Comparison of ENCODE assay signal across 8 cellular contexts in genomic region chr7:78019457-78020130, GRCh38.
DNase-seq lines count a peak whose midpoint lies in the region; ATAC-seq and TF ChIP-seq lines count a peak whose summit lies in the region.

No MANE protein-coding gene starts in this region.

- H3K4me1 Mint-ChIP-seq in CD14-positive monocyte, result peaks cover 18% of the 10 kb centered on the region

- ATAC-seq in GM19372 (IDR thresholded peaks at IDR 0.05; ENCODE audit: low read depth, unreplicated experiment) (peak; percentile 70), HG03457 (IDR thresholded peaks at IDR 0.05; ENCODE audit: unreplicated experiment) (peak; percentile 86), lower lobe of right lung (peak; percentile 98)

- H3K9me3 ChIP-seq in duodenal mucosa (ENCODE audit: control insufficient read depth in 1 of 2, low read length in 2 of 2) (no peaks in the 10 kb centered on the region), lower lobe of right lung (no peaks in the 10 kb centered on the region)

- H3K4me3 ChIP-seq in duodenal mucosa (ENCODE audit: low read depth in 1 of 2, low read length in 2 of 2) (peak overlapping the region; percentile 46 to 70), lower lobe of right lung (peak overlapping the region; percentile 63)

- peak overlapping the region in 4 of 7 donors; percentile 19 to 86 (median 60) for H3K27ac Mint-ChIP-seq in CD14-positive monocyte

- peaks cover 21 to 22% (median 21%) of the 10 kb centered on the region in 3 donors for H3K27me3 Mint-ChIP-seq in CD14-positive monocyte (ENCODE audit: low read depth in 3 of 3)

- H3K27me3 ChIP-seq in duodenal mucosa (ENCODE audit: control insufficient read depth in 1 of 2, insufficient read depth in 2 of 2, low read length in 2 of 2), result no peaks in the 10 kb centered on the region
- no peaks in the 10 kb centered on the region for H3K27me3 ChIP-seq in lower lobe of right lung (ENCODE audit: low read depth)

- TF ChIP-seq CTCF in CD14-positive monocyte (IDR thresholded peaks at IDR 0.05) (no peak), lower lobe of right lung (IDR thresholded peaks at IDR 0.05) (peak; percentile 13)

- no peaks in the 10 kb centered on the region for H3K36me3 ChIP-seq in duodenal mucosa (ENCODE audit: control insufficient read depth in 1 of 2, insufficient read depth in 2 of 2, low read length in 2 of 2)
- no peaks in the 10 kb centered on the region for H3K36me3 ChIP-seq in lower lobe of right lung

- H3K9me3 Mint-ChIP-seq in CD14-positive monocyte, result peaks cover 0 to 6% (median 3%) of the 10 kb centered on the region in 7 donors

- H3K36me3 Mint-ChIP-seq in CD14-positive monocyte, result peaks cover 0 to 5% of the 10 kb centered on the region in 2 donors

- H3K9ac ChIP-seq in duodenal mucosa (ENCODE audit: low read depth in 1 of 2, low read length in 2 of 2), result peak overlapping the region in 1 of 2 donors; percentile 4

- intact Hi-C loops in CD14-positive monocyte (cut with micrococcal nuclease) (loop anchor here in 1 of 2 donors (10.0 kb wide), 1 partner anchor 2005 kb away; no protein-coding TSS in a partner anchor), lower lobe of right lung (cut with DNase I) (no loop called here)

- peak; percentile 49 for DNase-seq in CD14-positive monocyte (ENCODE audit: low spot score)
- peak; percentile 86 to 89 for DNase-seq in NCI-H524 (lab: John Stamatoyannopoulos, UW)
- peak; percentile 76 to 82 for DNase-seq in activated CD4-positive, alpha-beta T cell treated with anti-CD3 and anti-CD28 coated beads, Interleukin-2, amount 50 U/mL, for 48 hours
- peak; percentile 94 for DNase-seq in lower lobe of right lung
- DNase-seq in stimulated activated CD4-positive, alpha-beta T cell treated with anti-CD3 and anti-CD28 coated beads, TNF-alpha, amount 100 ng/mL, for 4 hours (ENCODE audit: low read depth in 3 of 3), result peak in 2 of 3 experiments; percentile 32 to 33

- H3K27ac ChIP-seq in duodenal mucosa (ENCODE audit: low read depth, low read length) (peak overlapping the region; percentile 92), lower lobe of right lung (peak overlapping the region; percentile 97)

- H3K4me3 Mint-ChIP-seq in CD14-positive monocyte, result peak overlapping the region; percentile 91 to 97

- H3K4me1 ChIP-seq in duodenal mucosa (ENCODE audit: control insufficient read depth in 1 of 2, insufficient read depth in 2 of 2, low read length in 2 of 2) (peaks cover 26 to 33% of the 10 kb centered on the region in 2 donors), lower lobe of right lung (peaks cover 17% of the 10 kb centered on the region)

Comparison
In these comparisons a context has a peak if more than half of its experiments do, and no peak if none do; other contexts are left out.
1. Peak in every context shown above with its lines: DNase-seq, ATAC-seq, H3K4me3 ChIP-seq and H3K27ac ChIP-seq.
2. DNase-seq: peak in every context shown above with its lines; median percentile 94 in lower lobe of right lung; 88 in NCI-H524; 79 in activated CD4-positive, alpha-beta T cell treated with anti-CD3 and anti-CD28 coated beads, Interleukin-2, amount 50 U/mL, for 48 hours; 49 in CD14-positive monocyte; 32 in stimulated activated CD4-positive, alpha-beta T cell treated with anti-CD3 and anti-CD28 coated beads, TNF-alpha, amount 100 ng/mL, for 4 hours.